In the genomic region with DNA sequence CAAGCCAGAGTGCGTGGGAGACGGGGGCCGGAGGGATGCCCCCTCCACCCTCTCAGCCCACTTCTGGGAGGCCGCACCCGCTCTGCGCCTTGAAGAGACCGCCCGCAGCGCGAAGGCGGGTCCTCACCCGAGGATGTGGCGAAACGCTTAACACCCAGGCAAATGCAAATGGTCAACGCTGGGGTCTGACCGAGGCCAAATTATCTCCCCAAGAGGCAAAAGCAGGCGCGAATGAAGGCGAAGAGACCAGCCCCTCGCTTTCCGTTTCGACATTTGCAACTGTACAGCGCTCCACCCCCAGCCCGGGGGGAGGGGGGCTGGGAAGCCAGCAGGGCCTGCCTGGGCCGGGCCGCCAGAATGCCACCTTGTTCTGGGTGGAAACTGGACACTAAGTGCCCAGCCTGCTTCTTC, we compare ENCODE assay signal across 9 cellular contexts.
DNase-seq lines count a peak whose midpoint lies in the region; ATAC-seq, FAIRE-seq and TF ChIP-seq lines count a peak whose summit lies in the region.
"Had no signal": no experiment of that assay in that cellular context is flagged by ENCODE, and none has a peak within 500 bp of the region (broad histone marks: within the 10 kb centered on the region; RNA-seq: fewer than 3 reads in every experiment).

No MANE protein-coding gene starts in this region.

- H3K27me3 ChIP-seq in CD4-positive, alpha-beta memory T cell (ENCODE audit: insufficient read depth, low read length), result peaks cover 4% of the 10 kb centered on the region
- H3K27me3 ChIP-seq in Panc1 (ENCODE audit: control insufficient read depth, insufficient read depth, low read length) (no peaks in the 10 kb centered on the region; the same call in 1 of the 2 replicates), fibroblast of lung (ENCODE audit: control insufficient read depth, insufficient read depth, low read length) (peaks cover 3% of the 10 kb centered on the region), osteoblast (ENCODE audit: insufficient read depth, low read length) (peaks cover 20% of the 10 kb centered on the region)

- DNase-seq in CD4-positive, alpha-beta memory T cell, result no peak
- DNase-seq in Panc1 (ENCODE audit: low read depth, low spot score) (no peak), fibroblast of lung (ENCODE audit: low read depth in 2 of 2) (no peak), osteoblast (ENCODE audit: insufficient read length, low spot score, missing footprints) (no peak), caudate nucleus (lab: John Stamatoyannopoulos, UW) (no peak), urothelium cell line (ENCODE audit: low spot score) (no peak), NCI-H226 (no peak)

- ATAC-seq in Panc1 (no peak), GM18517 (IDR thresholded peaks at IDR 0.05; ENCODE audit: unreplicated experiment) (no peak)

- no peak overlapping the region for H3K27ac Mint-ChIP-seq in CD4-positive, alpha-beta memory T cell

- peak overlapping the region in 1 of 2 donors; percentile 19 for H3K4me3 ChIP-seq in CD4-positive, alpha-beta memory T cell (ENCODE audit: low read length in 2 of 2)
- H3K4me3 ChIP-seq in Panc1 (ENCODE audit: low read depth in 2 of 2, low read length in 2 of 2), result peak overlapping the region; percentile 32 to 39
- H3K4me3 ChIP-seq in fibroblast of lung (replicated peaks in 1 of 4; ENCODE audit: control extremely low read depth in 1 of 4, insufficient read depth in 1 of 4, low read depth in 3 of 4, low read length in 4 of 4), result peak overlapping the region; percentile 2 to 57 (median 36)
- peak overlapping the region; percentile 64 for H3K4me3 ChIP-seq in osteoblast (ENCODE audit: insufficient read depth, low read length)

- POLR2A ChIA-PET in CD4-positive, alpha-beta memory T cell (lab: Charles Lee; ENCODE audit: partially characterized antibody), result no interaction called here
- POLR2A ChIA-PET in Panc1 (lab: Charles Lee), result no interaction called here

- BruUV-seq in Panc1 (replicated peaks; lab: Mats Ljungman, UMichigan), result no TSS peak

- no peak overlapping the region for H3K9ac ChIP-seq in fibroblast of lung (ENCODE audit: insufficient read depth, low read length)

- H3K36me3 ChIP-seq in CD4-positive, alpha-beta memory T cell (ENCODE audit: insufficient read depth, low read length), result no peaks in the 10 kb centered on the region
- H3K36me3 ChIP-seq in Panc1 (ENCODE audit: control insufficient read depth, insufficient read depth, low read length) (no peaks in the 10 kb centered on the region), fibroblast of lung (ENCODE audit: control insufficient read depth, insufficient read depth, low read length) (no peaks in the 10 kb centered on the region), osteoblast (ENCODE audit: insufficient read depth, low read length) (no peaks in the 10 kb centered on the region)

- peaks cover 0 to 10% (median 5%) of the 10 kb centered on the region in 8 donors for H3K9me3 Mint-ChIP-seq in CD4-positive, alpha-beta memory T cell

- in situ Hi-C loops in Panc1 (cut with HindIII; ENCODE audit: low pct_unique_long_range_greater_than_20kb, low sequenced_read_pairs), result no loop called here

- peaks cover 2 to 11% (median 7%) of the 10 kb centered on the region in 4 donors for H3K4me1 Mint-ChIP-seq in CD4-positive, alpha-beta memory T cell

- CTCF ChIA-PET in CD4-positive, alpha-beta memory T cell (lab: Charles Lee; ENCODE audit: partially characterized antibody), result no interaction called here
- CTCF ChIA-PET in Panc1 (lab: Charles Lee), result no interaction called here

- peaks cover 22 to 23% of the 10 kb centered on the region in 2 donors for H3K27me3 Mint-ChIP-seq in CD4-positive, alpha-beta memory T cell

- no peak overlapping the region for H3K27ac ChIP-seq in CD4-positive, alpha-beta memory T cell (ENCODE audit: low read depth, low read length)
- H3K27ac ChIP-seq in Panc1 (ENCODE audit: low read length) (no peak overlapping the region), fibroblast of lung (ENCODE audit: insufficient read depth, low read length) (no peak overlapping the region), osteoblast (ENCODE audit: low read depth, low read length) (no peak overlapping the region), caudate nucleus (ENCODE audit: low read depth, low read length) (no peak overlapping the region)
- H3K27ac ChIP-seq: HL-60 had no signal

- intact Hi-C loops in CD4-positive, alpha-beta memory T cell (cut with micrococcal nuclease), result no loop called here
- intact Hi-C loops in Panc1 (cut with micrococcal nuclease; ENCODE audit: unreplicated experiment), result no loop called here

- H3K4me2 ChIP-seq in fibroblast of lung (ENCODE audit: extremely low read depth, insufficient read depth, low read length) (peak overlapping the region; percentile 40), osteoblast (ENCODE audit: insufficient read depth, low read length) (peak overlapping the region; percentile 71)

- TF ChIP-seq CTCF in Panc1 (IDR thresholded peaks at IDR 0.05), result no peak
- TF ChIP-seq CTCF in fibroblast of lung (conservative IDR thresholded peaks at IDR 0.05 in 1 of 2, IDR thresholded peaks at IDR 0.05 in 1 of 2; ENCODE audit: low read depth in 1 of 2, low read length in 2 of 2), result no peak
- TF ChIP-seq CTCF in osteoblast (IDR thresholded peaks at IDR 0.05; ENCODE audit: extremely low read depth, low read depth, low read length), result no peak

- H4K20me1 ChIP-seq in fibroblast of lung (ENCODE audit: control insufficient read depth, extremely low read depth, insufficient read depth, low read length) (no peaks in the 10 kb centered on the region), osteoblast (ENCODE audit: insufficient read depth, low read length) (no peaks in the 10 kb centered on the region)

- H3K79me2 ChIP-seq in fibroblast of lung (ENCODE audit: control insufficient read depth, insufficient read depth, low read length), result no peaks in the 10 kb centered on the region
- no peaks in the 10 kb centered on the region for H3K79me2 ChIP-seq in osteoblast (ENCODE audit: insufficient read depth, low read length)

- H3K9me3 ChIP-seq in CD4-positive, alpha-beta memory T cell (ENCODE audit: control insufficient read depth in 1 of 2, low read length in 2 of 2), result no peaks in the 10 kb centered on the region
- H3K9me3 ChIP-seq in Panc1 (ENCODE audit: control insufficient read depth, insufficient read depth, low read depth, low read length), result no peaks in the 10 kb centered on the region
- H3K9me3 ChIP-seq in fibroblast of lung (ENCODE audit: control insufficient read depth, insufficient read depth, low read depth, low read length), result no peaks in the 10 kb centered on the region
- no peaks in the 10 kb centered on the region for H3K9me3 ChIP-seq in osteoblast (ENCODE audit: low read depth, low read length)

- H2AFZ ChIP-seq in fibroblast of lung (ENCODE audit: low read length), result no peak overlapping the region
- H2AFZ ChIP-seq in osteoblast (ENCODE audit: low read length), result peak overlapping the region; percentile 22

- FAIRE-seq in urothelium cell line (lab: Jason Lieb, UNC), result no peak

- peaks cover 11% of the 10 kb centered on the region for H3K4me1 ChIP-seq in CD4-positive, alpha-beta memory T cell (ENCODE audit: insufficient read depth, low read length)
- H3K4me1 ChIP-seq in Panc1 (ENCODE audit: control insufficient read depth, insufficient read depth, low read length) (no peaks in the 10 kb centered on the region), fibroblast of lung (ENCODE audit: control insufficient read depth, extremely low read depth, insufficient read depth, low read length) (no peaks in the 10 kb centered on the region), osteoblast (ENCODE audit: insufficient read depth, low read length) (no peaks in the 10 kb centered on the region)

- H3K4me3 Mint-ChIP-seq in CD4-positive, alpha-beta memory T cell, result peak overlapping the region; percentile 67 to 82 (median 76)

- no peaks in the 10 kb centered on the region for H3K36me3 Mint-ChIP-seq in CD4-positive, alpha-beta memory T cell
